9 cellular contexts compared by ENCODE assay signal in genomic region chr3:62529230-62529629, GRCh38.
DNase-seq lines count a peak whose midpoint lies in the region; ATAC-seq and TF ChIP-seq lines count a peak whose summit lies in the region.
"Had no signal": no experiment of that assay in that cellular context is flagged by ENCODE, and none has a peak within 500 bp of the region (broad histone marks: within the 10 kb centered on the region; RNA-seq: fewer than 3 reads in every experiment).

No MANE protein-coding gene starts in this region.

- no peaks in the 10 kb centered on the region for H3K36me3 ChIP-seq in iPS DF 6.9 (ENCODE audit: control insufficient read depth, insufficient read depth, low read length)
- H3K36me3 ChIP-seq in prostate gland = no peaks in the 10 kb centered on the region

- no CpG with 5 or more reads among the region's 4 CpGs for WGBS in iPS DF 6.9 (ENCODE audit: insufficient coverage, insufficient read length)
- 38% methylated on average over 4 of the region's 4 CpGs for WGBS in prostate gland

- ATAC-seq in GM18498 (IDR thresholded peaks at IDR 0.05; ENCODE audit: unreplicated experiment) (no peak), HG03521 (IDR thresholded peaks at IDR 0.05; ENCODE audit: unreplicated experiment) (no peak)

- peak; percentile 32 for DNase-seq in ACHN
- DNase-seq in HK-2 (ENCODE audit: unreplicated experiment) = peak; percentile 20
- DNase-seq in amniotic epithelial cell (ENCODE audit: low read depth) = peak; percentile 31
- peak; percentile 45 for DNase-seq in iPS DF 6.9 (ENCODE audit: low read depth, low spot score)
- DNase-seq in prostate gland (ENCODE audit: low spot score) = no peak
- DNase-seq in NCI-H446 treated with DMSO at 0.1 percent for 48 hours (lab: John Stamatoyannopoulos, UW) = no peak
- DNase-seq: WERI-Rb-1 had no signal

- intact Hi-C loops in prostate gland (cut with DNase I) = no loop called here

- in situ Hi-C loops in ACHN (cut with HindIII; ENCODE audit: low pct_ligation_motif_present, low pct_unique_long_range_greater_than_20kb, low sequenced_read_pairs) = no loop called here

- H3K27me3 ChIP-seq in iPS DF 6.9 (ENCODE audit: control insufficient read depth, insufficient read depth, low read length) (no peaks in the 10 kb centered on the region), prostate gland (replicated peaks; ENCODE audit: insufficient read depth) (no peaks in the 10 kb centered on the region)

- TF ChIP-seq POLR2A in prostate gland (IDR thresholded peaks at IDR 0.05) = no peak

- H3K9me3 ChIP-seq in iPS DF 6.9 (ENCODE audit: control insufficient read depth, insufficient read depth, low read length) (no peaks in the 10 kb centered on the region), prostate gland (no peaks in the 10 kb centered on the region)

- H3K4me3 ChIP-seq in iPS DF 6.9 (ENCODE audit: low read length) (no peak overlapping the region), prostate gland (no peak overlapping the region)

- H3K27ac ChIP-seq in iPS DF 6.9 (ENCODE audit: low read length) (no peak overlapping the region), prostate gland (no peak overlapping the region)
- H3K27ac ChIP-seq: WERI-Rb-1 had no signal

- no peak for TF ChIP-seq CTCF in prostate gland (IDR thresholded peaks at IDR 0.05)

- H3K4me1 ChIP-seq in iPS DF 6.9 (ENCODE audit: control insufficient read depth, insufficient read depth, low read length) (no peaks in the 10 kb centered on the region), prostate gland (replicated peaks) (no peaks in the 10 kb centered on the region)

Comparison
In these comparisons a context has a peak if more than half of its experiments do, and no peak if none do; other contexts are left out.
1. DNase-seq: peak in ACHN (single experiment), HK-2 (single experiment), amniotic epithelial cell (single experiment) and iPS DF 6.9 (single experiment); none in prostate gland (single experiment) and NCI-H446 treated with DMSO at 0.1 percent for 48 hours (single experiment).